10 cellular contexts compared by ENCODE assay signal in genomic region chr9:123365287-123365880, GRCh38. TPM values are rescaled to one million over a fixed set of nuclear protein-coding genes. Genes with fewer than 3 reads are reported as not detected.
A peak's percentile ranks its signal among the peaks of the same experiment; 100 is the strongest.
DNase-seq lines count a peak whose midpoint lies in the region; ATAC-seq and TF ChIP-seq lines count a peak whose summit lies in the region.
"Had no signal": no experiment of that assay in that cellular context is flagged by ENCODE, and none has a peak within 500 bp of the region (broad histone marks: within the 10 kb centered on the region; RNA-seq: fewer than 3 reads in every experiment).

No MANE protein-coding gene starts in this region.

- POLR2A ChIA-PET in T-cell (lab: Charles Lee) = no interaction called here
- POLR2A ChIA-PET in naive thymus-derived CD4-positive, alpha-beta T cell (lab: Charles Lee) = no interaction called here

- H3K36me3 Mint-ChIP-seq in chondrocyte (ENCODE audit: low read depth) (no peaks in the 10 kb centered on the region), T-cell (no peaks in the 10 kb centered on the region)
- no peaks in the 10 kb centered on the region for H3K36me3 Mint-ChIP-seq in naive thymus-derived CD4-positive, alpha-beta T cell

- H3K23ac ChIP-seq in neuronal stem cell (ENCODE audit: low read depth, low read length, poor library complexity) = peak overlapping the region; percentile 46

- H3K4me1 Mint-ChIP-seq in chondrocyte (ENCODE audit: low read depth) (peaks cover 37% of the 10 kb centered on the region), T-cell (peaks cover 0 to 5% (median 0%) of the 10 kb centered on the region in 3 donors)
- H3K4me1 Mint-ChIP-seq in naive thymus-derived CD4-positive, alpha-beta T cell = peaks cover 0 to 6% (median 0%) of the 10 kb centered on the region in 7 donors

- no peak overlapping the region for H4K8ac ChIP-seq in neuronal stem cell (ENCODE audit: low read depth, low read length)

- H2BK15ac ChIP-seq in neuronal stem cell (ENCODE audit: low read length) = no peak overlapping the region

- H3K4me1 ChIP-seq in neuronal stem cell (ENCODE audit: control insufficient read depth in 2 of 2, insufficient read depth in 1 of 2, low read depth in 1 of 2, low read length in 2 of 2) = peaks cover 38 to 41% of the 10 kb centered on the region in 2 donors
- no peaks in the 10 kb centered on the region for H3K4me1 ChIP-seq in naive thymus-derived CD4-positive, alpha-beta T cell (ENCODE audit: control insufficient read depth in 2 of 2, insufficient read depth in 2 of 2, low read length in 2 of 2)

- H4K91ac ChIP-seq in neuronal stem cell (ENCODE audit: low read depth, low read length, poor library complexity) = peak overlapping the region; percentile 99

- no peak overlapping the region for H2BK120ac ChIP-seq in neuronal stem cell (ENCODE audit: low read depth, low read length)

- H3K14ac ChIP-seq in neuronal stem cell (ENCODE audit: low read length) = no peak overlapping the region

- H3K27me3 ChIP-seq in neuronal stem cell (ENCODE audit: control insufficient read depth in 3 of 3, insufficient read depth in 3 of 3, low read depth in 1 of 3, low read length in 3 of 3) = no peaks in the 10 kb centered on the region
- H3K27me3 ChIP-seq in naive thymus-derived CD4-positive, alpha-beta T cell (ENCODE audit: control insufficient read depth in 2 of 2, insufficient read depth in 2 of 2, low read length in 2 of 2) = no peaks in the 10 kb centered on the region

- peak overlapping the region; percentile 19 for H2AK5ac ChIP-seq in neuronal stem cell (ENCODE audit: low read depth, low read length)

- TF ChIP-seq CTCF in GM12873 (IDR thresholded peaks at IDR 0.05; ENCODE audit: insufficient read depth, low read depth, low read length, missing control alignments) (peak; percentile 52), chondrocyte (IDR thresholded peaks at IDR 0.05) (peak; percentile 49)

- H3K9me3 ChIP-seq in neuronal stem cell (replicated peaks in 1 of 2; ENCODE audit: control insufficient read depth in 2 of 2, insufficient read depth in 1 of 2, low read depth in 1 of 2, low read length in 2 of 2) = no peaks in the 10 kb centered on the region
- H3K9me3 ChIP-seq in naive thymus-derived CD4-positive, alpha-beta T cell (ENCODE audit: control insufficient read depth in 2 of 3, low read length in 3 of 3) = no peaks in the 10 kb centered on the region

- H3K27ac Mint-ChIP-seq in chondrocyte (ENCODE audit: unreplicated experiment) = no peak overlapping the region
- no peak overlapping the region for H3K27ac Mint-ChIP-seq in T-cell
- H3K27ac Mint-ChIP-seq in naive thymus-derived CD4-positive, alpha-beta T cell = no peak overlapping the region

- no peak overlapping the region for H3K4me3 ChIP-seq in neuronal stem cell (ENCODE audit: low read length in 2 of 2)
- no peak overlapping the region for H3K4me3 ChIP-seq in naive thymus-derived CD4-positive, alpha-beta T cell (ENCODE audit: low read length)

- H3K4me3 Mint-ChIP-seq in chondrocyte (ENCODE audit: unreplicated experiment) = no peak overlapping the region
- no peak overlapping the region for H3K4me3 Mint-ChIP-seq in T-cell
- H3K4me3 Mint-ChIP-seq in naive thymus-derived CD4-positive, alpha-beta T cell = no peak overlapping the region

- peaks cover 32% of the 10 kb centered on the region for H3K79me1 ChIP-seq in neuronal stem cell (ENCODE audit: low read depth, low read length)

- ATAC-seq in T-cell (replicated peaks in 1 of 4) = no peak
- ATAC-seq in naive thymus-derived CD4-positive, alpha-beta T cell = no peak

- H3K4me2 ChIP-seq in neuronal stem cell (ENCODE audit: insufficient read depth, low read length, poor library complexity, severe bottlenecking) = no peak overlapping the region

- H3K9me3 Mint-ChIP-seq in chondrocyte (ENCODE audit: low read depth) = no peaks in the 10 kb centered on the region
- no peaks in the 10 kb centered on the region for H3K9me3 Mint-ChIP-seq in T-cell
- H3K9me3 Mint-ChIP-seq in naive thymus-derived CD4-positive, alpha-beta T cell = peaks cover 0 to 2% (median 0%) of the 10 kb centered on the region in 11 donors

- H3K27me3 Mint-ChIP-seq in chondrocyte (ENCODE audit: low read depth) (no peaks in the 10 kb centered on the region), T-cell (peaks cover 13 to 17% of the 10 kb centered on the region in 2 donors)
- peaks cover 7 to 20% (median 9%) of the 10 kb centered on the region in 5 donors for H3K27me3 Mint-ChIP-seq in naive thymus-derived CD4-positive, alpha-beta T cell

- CTCF ChIA-PET in T-cell (lab: Charles Lee) = no interaction called here
- CTCF ChIA-PET in naive thymus-derived CD4-positive, alpha-beta T cell (lab: Charles Lee) = no interaction called here

- no CpG with 5 or more reads among the region's 12 CpGs for WGBS in neuronal stem cell (ENCODE audit: extremely low coverage in 2 of 2, insufficient read length in 2 of 2, insufficient replicate concordance in 1 of 2), 2 donors

- DNase-seq in MV-4-11 (lab: John Stamatoyannopoulos, UW) (peak; percentile 9), chondrocyte (ENCODE audit: low spot score) (no peak), neuronal stem cell (ENCODE audit: low spot score) (no peak), HCEC 1CT (no peak), GM19240 (ENCODE audit: insufficient read length, low spot score) (no peak), T-cell (no peak)
- DNase-seq in naive thymus-derived CD4-positive, alpha-beta T cell = no peak

- peaks cover 42 to 90% of the 10 kb centered on the region in 2 donors for H3K36me3 ChIP-seq in neuronal stem cell (replicated peaks in 1 of 2; ENCODE audit: control insufficient read depth in 2 of 2, insufficient read depth in 2 of 2, low read length in 2 of 2)
- no peaks in the 10 kb centered on the region for H3K36me3 ChIP-seq in naive thymus-derived CD4-positive, alpha-beta T cell (ENCODE audit: control insufficient read depth in 2 of 3, insufficient read depth in 3 of 3, low read length in 3 of 3)

- intact Hi-C loops in naive thymus-derived CD4-positive, alpha-beta T cell (cut with micrococcal nuclease) = no loop called here

- peak overlapping the region; percentile 97 for H2BK12ac ChIP-seq in neuronal stem cell (ENCODE audit: low read length)

- H3K27ac ChIP-seq in neuronal stem cell (replicated peaks; ENCODE audit: low read length) = no peak overlapping the region
- no peak overlapping the region for H3K27ac ChIP-seq in naive thymus-derived CD4-positive, alpha-beta T cell (ENCODE audit: low read depth, low read length)

- peak overlapping the region; percentile 79 for H3K9ac ChIP-seq in neuronal stem cell (ENCODE audit: low read depth, low read length, poor library complexity)

- peak overlapping the region; percentile 59 for H3K18ac ChIP-seq in neuronal stem cell (ENCODE audit: low read length)

- no peak overlapping the region for H3K4ac ChIP-seq in neuronal stem cell (ENCODE audit: low read length)

- peak overlapping the region; percentile 68 for H2BK5ac ChIP-seq in neuronal stem cell (ENCODE audit: low read length)

- H2AFZ ChIP-seq in neuronal stem cell (ENCODE audit: low read length) = no peak overlapping the region

RNA-seq across cellular contexts. Expression of gene CRB2, which starts 9.4 kb away (rescaled TPM):
- total RNA-seq in chondrocyte = 0.07 TPM in 1 of 3 replicates, not detected in the others
- 41.7 TPM for polyA plus RNA-seq in neuronal stem cell (2013, experiment 1 of 2)
- 41.7 TPM for polyA plus RNA-seq in neuronal stem cell (2013, experiment 2 of 2)
- total RNA-seq in T-cell = under 1 TPM in 2 of 5 donors, not detected in 3; 0.09 to 0.20 TPM
- not detected for total RNA-seq in naive thymus-derived CD4-positive, alpha-beta T cell
- not detected for polyA plus RNA-seq in naive thymus-derived CD4-positive, alpha-beta T cell
- total RNA-seq: activated CD8-positive, alpha-beta memory T cell treated with anti-CD3 and anti-CD28 coated beads for 36 hours; lung microvascular endothelial cell had no signal
